ENCODE assay signal across 1 cellular context in genomic region chr1:234980224-234980656, GRCh38.
TF ChIP-seq lines count a peak whose summit lies in the region.

No MANE protein-coding gene starts in this region.

TF ChIP-seq in GM23338, 12 proteins besides CTCF, POLR2A, EP300 and RAD21 (continued from another document):
- TF ChIP-seq REST (IDR thresholded peaks at IDR 0.05; ENCODE audit: unreplicated experiment) = no peak
- no peak for TF ChIP-seq NANOG (IDR thresholded peaks at IDR 0.05; ENCODE audit: borderline replicate concordance)
- no peak for TF ChIP-seq STAT1 (IDR thresholded peaks at IDR 0.05; ENCODE audit: unreplicated experiment)
- TF ChIP-seq ETS1 (IDR thresholded peaks at IDR 0.05) = no peak
- no peak for TF ChIP-seq POLR2AphosphoS5 (IDR thresholded peaks at IDR 0.05; ENCODE audit: low read depth)
- TF ChIP-seq CREB1 (CRISPR knock-in tag; IDR thresholded peaks at IDR 0.05; ENCODE audit: low read depth) = no peak
